ENCODE assay signal across 2 cellular contexts in genomic region chr19:44939668-44940067, GRCh38.
A peak's percentile ranks its signal among the peaks of the same experiment; 100 is the strongest.
TF ChIP-seq lines count a peak whose summit lies in the region.

No MANE protein-coding gene starts in this region.

TF ChIP-seq in K562, 482 proteins besides CTCF, POLR2A, EP300 and RAD21:
- TF ChIP-seq ZKSCAN1 (IDR thresholded peaks at IDR 0.05; ENCODE audit: low read depth, low read length) (0 out of 2 replicates have a peak, but pooled peaks have one; percentile 60), TAF7 (tag; IDR thresholded peaks at IDR 0.05) (no peak), CEBPB (tag; IDR thresholded peaks at IDR 0.05) (0 out of 2 replicates have a peak, but pooled peaks have one; percentile 5)
TF ChIP-seq in K562: peak in this region for 2.

TF ChIP-seq in liver, 16 proteins besides CTCF, POLR2A, EP300 and RAD21:
- peak; percentile 64 for TF ChIP-seq ZBTB33 (IDR thresholded peaks at IDR 0.05)
- peak; percentile 78 for TF ChIP-seq REST (IDR thresholded peaks at IDR 0.05)
- TF ChIP-seq SP1 (IDR thresholded peaks at IDR 0.05), result peak; percentile 84
- TF ChIP-seq FOXA1 (IDR thresholded peaks at IDR 0.05), result peak; percentile 64
- peak in 1 of 2 donors; percentile 81 for TF ChIP-seq EGR1 (IDR thresholded peaks at IDR 0.05; ENCODE audit: low read depth in 2 of 2)
- TF ChIP-seq HNF4A (conservative IDR thresholded peaks at IDR 0.05), result peak; percentile 67 to 83
- no peak for TF ChIP-seq HNF4G (IDR thresholded peaks at IDR 0.05)
- TF ChIP-seq YY1 (IDR thresholded peaks at IDR 0.05), result peak; percentile 95
- peak; percentile 32 for TF ChIP-seq MAX (IDR thresholded peaks at IDR 0.05)
- TF ChIP-seq GABPA (IDR thresholded peaks at IDR 0.05 in 1 of 2, conservative IDR thresholded peaks at IDR 0.05 in 1 of 2), result peak in 1 of 2 donors; percentile 26
- peak; percentile 97 to 99 for TF ChIP-seq RXRA (IDR thresholded peaks at IDR 0.05)
- TF ChIP-seq TAF1 (conservative IDR thresholded peaks at IDR 0.05), result no peak
- peak; percentile 53 for TF ChIP-seq FOXA2 (IDR thresholded peaks at IDR 0.05)
- TF ChIP-seq NR2F2 (IDR thresholded peaks at IDR 0.05), result peak; percentile 15
- peak; percentile 75 for TF ChIP-seq ATF3 (IDR thresholded peaks at IDR 0.05)
- peak; percentile 49 to 79 for TF ChIP-seq JUND (IDR thresholded peaks at IDR 0.05)
